ENCODE assay signal across 8 cellular contexts in genomic region chr3:90091557-90091956, GRCh38.
DNase-seq lines count a peak whose midpoint lies in the region; ATAC-seq, FAIRE-seq and TF ChIP-seq lines count a peak whose summit lies in the region.

No MANE protein-coding gene starts in this region.

- peak; percentile 72 for ATAC-seq in HG03039 (IDR thresholded peaks at IDR 0.05; ENCODE audit: unreplicated experiment)
- no peak for ATAC-seq in HG03135 (IDR thresholded peaks at IDR 0.05; ENCODE audit: unreplicated experiment)

- no peak overlapping the region for H2BK12ac ChIP-seq in neuronal stem cell (ENCODE audit: low read length)

- H3K18ac ChIP-seq in neuronal stem cell (ENCODE audit: low read length), result no peak overlapping the region

- no peak overlapping the region for H3K27ac ChIP-seq in neuronal stem cell (replicated peaks; ENCODE audit: low read length)

- H3K27me3 ChIP-seq in neuronal stem cell (ENCODE audit: control insufficient read depth in 3 of 3, insufficient read depth in 3 of 3, low read depth in 1 of 3, low read length in 3 of 3), result no peaks in the 10 kb centered on the region

- H3K4me3 ChIP-seq in GM12865 (ENCODE audit: low read depth, low read length) (no peak overlapping the region), neuronal stem cell (ENCODE audit: low read length in 2 of 2) (no peak overlapping the region)

- H4K91ac ChIP-seq in neuronal stem cell (ENCODE audit: low read depth, low read length, poor library complexity), result no peak overlapping the region

- no peaks in the 10 kb centered on the region for H3K9me3 ChIP-seq in neuronal stem cell (replicated peaks in 1 of 2; ENCODE audit: control insufficient read depth in 2 of 2, insufficient read depth in 1 of 2, low read depth in 1 of 2, low read length in 2 of 2)

- no peak overlapping the region for H4K8ac ChIP-seq in neuronal stem cell (ENCODE audit: low read depth, low read length)

- H2BK120ac ChIP-seq in neuronal stem cell (ENCODE audit: low read depth, low read length), result no peak overlapping the region

- no CpG with 5 or more reads among the region's 2 CpGs for WGBS in neuronal stem cell (ENCODE audit: extremely low coverage in 2 of 2, insufficient read length in 2 of 2, insufficient replicate concordance in 1 of 2), 2 donors

- peak overlapping the region; percentile 50 for H2AFZ ChIP-seq in neuronal stem cell (ENCODE audit: low read length)

- H3K4me2 ChIP-seq in neuronal stem cell (ENCODE audit: insufficient read depth, low read length, poor library complexity, severe bottlenecking), result no peak overlapping the region

- H3K4ac ChIP-seq in neuronal stem cell (ENCODE audit: low read length), result no peak overlapping the region

- H3K9ac ChIP-seq in neuronal stem cell (ENCODE audit: low read depth, low read length, poor library complexity), result no peak overlapping the region

- H3K36me3 ChIP-seq in neuronal stem cell (replicated peaks in 1 of 2; ENCODE audit: control insufficient read depth in 2 of 2, insufficient read depth in 2 of 2, low read length in 2 of 2), result no peaks in the 10 kb centered on the region

- H3K14ac ChIP-seq in neuronal stem cell (ENCODE audit: low read length), result no peak overlapping the region

- H3K23ac ChIP-seq in neuronal stem cell (ENCODE audit: low read depth, low read length, poor library complexity), result no peak overlapping the region

- H2BK5ac ChIP-seq in neuronal stem cell (ENCODE audit: low read length), result no peak overlapping the region

- TF ChIP-seq CTCF in GM12865 (IDR thresholded peaks at IDR 0.05; ENCODE audit: insufficient read depth, low read depth, low read length, missing control alignments), result peak; percentile 37

- H3K79me1 ChIP-seq in neuronal stem cell (ENCODE audit: low read depth, low read length), result no peaks in the 10 kb centered on the region

- peak; percentile 37 for FAIRE-seq in endometrium (lab: Jason Lieb, UNC)

- H3K4me1 ChIP-seq in neuronal stem cell (ENCODE audit: control insufficient read depth in 2 of 2, insufficient read depth in 1 of 2, low read depth in 1 of 2, low read length in 2 of 2), result no peaks in the 10 kb centered on the region

- H2AK5ac ChIP-seq in neuronal stem cell (ENCODE audit: low read depth, low read length), result no peak overlapping the region

- no peak overlapping the region for H2BK15ac ChIP-seq in neuronal stem cell (ENCODE audit: low read length)

- DNase-seq in GM12865 (ENCODE audit: low read depth), result peak; percentile 13
- DNase-seq in NCI-H82 treated with DMSO at 0.1 percent for 48 hours (lab: John Stamatoyannopoulos, UW; ENCODE audit: unreplicated experiment), result peak; percentile 35
- DNase-seq in neuronal stem cell (ENCODE audit: low spot score), result no peak
- DNase-seq in activated T-cell treated with anti-CD3 and anti-CD28 coated beads, Interleukin-2, amount 50 U/mL, for 1 hour, result no peak
- no peak for DNase-seq in LoVo (ENCODE audit: low spot score)

Comparison
In these comparisons a context has a peak if more than half of its experiments do, and no peak if none do; other contexts are left out.
1. DNase-seq: peak in GM12865 (single experiment) and NCI-H82 treated with DMSO at 0.1 percent for 48 hours (single experiment); none in neuronal stem cell (single experiment), activated T-cell treated with anti-CD3 and anti-CD28 coated beads, Interleukin-2, amount 50 U/mL, for 1 hour (single experiment) and LoVo (single experiment).